ENCODE assay signal across 1 cellular context in the genomic region with DNA sequence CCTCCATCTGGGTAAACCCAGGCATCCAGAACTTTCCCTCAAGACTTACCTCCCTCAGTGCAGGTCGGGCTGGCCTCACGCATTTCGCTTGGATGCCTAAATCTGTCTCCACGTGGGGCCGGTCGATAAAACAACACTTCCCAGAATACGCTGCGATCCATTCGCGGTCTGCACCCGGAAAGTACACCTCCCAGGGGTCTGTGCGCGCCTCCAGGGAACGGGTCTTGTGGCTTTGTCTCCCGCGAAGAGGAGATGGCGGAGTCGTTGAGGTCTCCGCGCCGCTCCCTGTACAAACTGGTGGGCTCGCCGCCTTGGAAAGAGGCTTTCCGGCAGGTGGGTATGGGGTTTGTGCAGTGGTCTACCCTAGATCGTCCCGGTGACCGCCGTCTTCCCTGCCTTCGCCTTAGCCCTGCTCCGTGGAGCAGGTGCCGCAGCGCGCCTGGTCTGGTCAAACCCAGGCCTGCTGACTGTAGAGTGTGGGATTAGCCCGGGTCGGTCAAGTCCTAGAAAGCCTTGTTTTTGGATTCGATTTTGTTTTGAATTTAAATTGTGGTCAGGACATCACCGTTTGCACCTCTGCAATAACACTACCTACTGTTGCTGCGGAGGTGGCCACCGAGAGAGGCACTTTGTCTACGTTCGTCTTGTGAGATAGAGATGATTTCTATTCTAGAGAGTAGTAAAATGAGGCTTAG.
TF ChIP-seq lines count a peak whose summit lies in the region.

A gene with protein sequence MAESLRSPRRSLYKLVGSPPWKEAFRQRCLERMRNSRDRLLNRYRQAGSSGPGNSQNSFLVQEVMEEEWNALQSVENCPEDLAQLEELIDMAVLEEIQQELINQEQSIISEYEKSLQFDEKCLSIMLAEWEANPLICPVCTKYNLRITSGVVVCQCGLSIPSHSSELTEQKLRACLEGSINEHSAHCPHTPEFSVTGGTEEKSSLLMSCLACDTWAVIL (plus strand): TSS at position 224 of the 695 bp plus-strand sequence. CDS start 29 bp downstream, at position 253.

TF ChIP-seq in HEK293, 187 proteins besides CTCF, POLR2A, EP300 and RAD21 (continued from another document):
- TF ChIP-seq, protein P1, sequence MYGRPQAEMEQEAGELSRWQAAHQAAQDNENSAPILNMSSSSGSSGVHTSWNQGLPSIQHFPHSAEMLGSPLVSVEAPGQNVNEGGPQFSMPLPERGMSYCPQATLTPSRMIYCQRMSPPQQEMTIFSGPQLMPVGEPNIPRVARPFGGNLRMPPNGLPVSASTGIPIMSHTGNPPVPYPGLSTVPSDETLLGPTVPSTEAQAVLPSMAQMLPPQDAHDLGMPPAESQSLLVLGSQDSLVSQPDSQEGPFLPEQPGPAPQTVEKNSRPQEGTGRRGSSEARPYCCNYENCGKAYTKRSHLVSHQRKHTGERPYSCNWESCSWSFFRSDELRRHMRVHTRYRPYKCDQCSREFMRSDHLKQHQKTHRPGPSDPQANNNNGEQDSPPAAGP (tag by site-specific recombination; IDR thresholded peaks at IDR 0.05), result peak; percentile 44; the same call in 1 of the 2 replicates
- TF ChIP-seq ZNF660 (tag by site-specific recombination; IDR thresholded peaks at IDR 0.05) (peak; percentile 66; the same call in 1 of the 2 replicates), ZNF561 (tag by site-specific recombination; IDR thresholded peaks at IDR 0.05; ENCODE audit: borderline replicate concordance) (peak; percentile 67; the same call in 1 of the 2 replicates), ZNF155 (tag by site-specific recombination; IDR thresholded peaks at IDR 0.05) (no peak), KLF16 (tag by site-specific recombination; IDR thresholded peaks at IDR 0.05) (peak; percentile 59; the same call in 1 of the 2 replicates), ZFHX2 (tag by site-specific recombination; conservative IDR thresholded peaks at IDR 0.05) (no peak), KLF7 (tag by site-specific recombination; IDR thresholded peaks at IDR 0.05; ENCODE audit: borderline replicate concordance) (no peak), BCL11A (tag by site-specific recombination; IDR thresholded peaks at IDR 0.05; ENCODE audit: low read depth) (peak; percentile 11; the same call in 1 of the 2 replicates), ZNF221 (tag by site-specific recombination; IDR thresholded peaks at IDR 0.05; ENCODE audit: borderline replicate concordance) (no peak), ZNF24 (tag by site-specific recombination; IDR thresholded peaks at IDR 0.05) (peak; percentile 60; the same call in 1 of the 2 replicates), ZNF433 (tag by site-specific recombination; IDR thresholded peaks at IDR 0.05; ENCODE audit: low read depth) (no peak), KLF9 (tag by site-specific recombination; IDR thresholded peaks at IDR 0.05; ENCODE audit: low read depth) (peak; percentile 20; the same call in 1 of the 2 replicates), ZNF610 (tag by site-specific recombination; IDR thresholded peaks at IDR 0.05; ENCODE audit: borderline replicate concordance) (peak; percentile 82), ZFP69B (tag by site-specific recombination; IDR thresholded peaks at IDR 0.05) (peak; percentile 49; the same call in 1 of the 2 replicates), KLF8 (tag by site-specific recombination; IDR thresholded peaks at IDR 0.05) (no peak), ZNF274 (IDR thresholded peaks at IDR 0.05; ENCODE audit: low read length) (no peak), ZNF274 (tag by site-specific recombination; IDR thresholded peaks at IDR 0.05; ENCODE audit: borderline replicate concordance) (no peak), GFI1B (tag by site-specific recombination; IDR thresholded peaks at IDR 0.05) (no peak), ZNF350 (tag by site-specific recombination; IDR thresholded peaks at IDR 0.05) (no peak), ZNF416 (tag by site-specific recombination; IDR thresholded peaks at IDR 0.05) (no peak), ZNF324 (tag by site-specific recombination; IDR thresholded peaks at IDR 0.05) (0 out of 2 replicates have a peak, but pooled peaks have one; percentile 41), BCL11B (tag by site-specific recombination; IDR thresholded peaks at IDR 0.05; ENCODE audit: low read depth) (0 out of 2 replicates have a peak, but pooled peaks have one; percentile 2), ZBTB48 (tag by site-specific recombination; IDR thresholded peaks at IDR 0.05) (peak; percentile 95), GLI2 (tag by site-specific recombination; IDR thresholded peaks at IDR 0.05; ENCODE audit: borderline replicate concordance, low read depth) (no peak), SP3 (tag by site-specific recombination; IDR thresholded peaks at IDR 0.05) (peak; percentile 49)
- TF ChIP-seq, protein P2, sequence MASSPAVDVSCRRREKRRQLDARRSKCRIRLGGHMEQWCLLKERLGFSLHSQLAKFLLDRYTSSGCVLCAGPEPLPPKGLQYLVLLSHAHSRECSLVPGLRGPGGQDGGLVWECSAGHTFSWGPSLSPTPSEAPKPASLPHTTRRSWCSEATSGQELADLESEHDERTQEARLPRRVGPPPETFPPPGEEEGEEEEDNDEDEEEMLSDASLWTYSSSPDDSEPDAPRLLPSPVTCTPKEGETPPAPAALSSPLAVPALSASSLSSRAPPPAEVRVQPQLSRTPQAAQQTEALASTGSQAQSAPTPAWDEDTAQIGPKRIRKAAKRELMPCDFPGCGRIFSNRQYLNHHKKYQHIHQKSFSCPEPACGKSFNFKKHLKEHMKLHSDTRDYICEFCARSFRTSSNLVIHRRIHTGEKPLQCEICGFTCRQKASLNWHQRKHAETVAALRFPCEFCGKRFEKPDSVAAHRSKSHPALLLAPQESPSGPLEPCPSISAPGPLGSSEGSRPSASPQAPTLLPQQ (tag by site-specific recombination; IDR thresholded peaks at IDR 0.05), result peak; percentile 49; the same call in 1 of the 2 replicates
- TF ChIP-seq, protein P3, sequence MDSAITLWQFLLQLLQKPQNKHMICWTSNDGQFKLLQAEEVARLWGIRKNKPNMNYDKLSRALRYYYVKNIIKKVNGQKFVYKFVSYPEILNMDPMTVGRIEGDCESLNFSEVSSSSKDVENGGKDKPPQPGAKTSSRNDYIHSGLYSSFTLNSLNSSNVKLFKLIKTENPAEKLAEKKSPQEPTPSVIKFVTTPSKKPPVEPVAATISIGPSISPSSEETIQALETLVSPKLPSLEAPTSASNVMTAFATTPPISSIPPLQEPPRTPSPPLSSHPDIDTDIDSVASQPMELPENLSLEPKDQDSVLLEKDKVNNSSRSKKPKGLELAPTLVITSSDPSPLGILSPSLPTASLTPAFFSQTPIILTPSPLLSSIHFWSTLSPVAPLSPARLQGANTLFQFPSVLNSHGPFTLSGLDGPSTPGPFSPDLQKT (IDR thresholded peaks at IDR 0.05; ENCODE audit: borderline replicate concordance, low read depth, low read length), result peak; percentile 70; the same call in 1 of the 2 replicates
- TF ChIP-seq, protein P4, sequence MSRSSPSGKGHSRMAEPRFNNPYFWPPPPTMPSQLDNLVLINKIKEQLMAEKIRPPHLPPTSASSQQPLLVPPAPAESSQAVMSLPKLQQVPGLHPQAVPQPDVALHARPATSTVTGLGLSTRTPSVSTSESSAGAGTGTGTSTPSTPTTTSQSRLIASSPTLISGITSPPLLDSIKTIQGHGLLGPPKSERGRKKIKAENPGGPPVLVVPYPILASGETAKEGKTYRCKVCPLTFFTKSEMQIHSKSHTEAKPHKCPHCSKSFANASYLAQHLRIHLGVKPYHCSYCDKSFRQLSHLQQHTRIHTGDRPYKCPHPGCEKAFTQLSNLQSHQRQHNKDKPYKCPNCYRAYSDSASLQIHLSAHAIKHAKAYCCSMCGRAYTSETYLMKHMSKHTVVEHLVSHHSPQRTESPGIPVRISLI (tag by site-specific recombination; IDR thresholded peaks at IDR 0.05), result no peak
